27 cellular contexts compared by ENCODE assay signal in genomic region chr1:6888268-6888667, GRCh38.
DNase-seq lines count a peak whose midpoint lies in the region; ATAC-seq lines count a peak whose summit lies in the region.
"Had no signal": no experiment of that assay in that cellular context is flagged by ENCODE, and none has a peak within 500 bp of the region (broad histone marks: within the 10 kb centered on the region; RNA-seq: fewer than 3 reads in every experiment).

No MANE protein-coding gene starts in this region.

- DNase-seq in HCEC 1CT (peak; percentile 19), T-helper 17 cell (no peak), caudate nucleus (lab: John Stamatoyannopoulos, UW) (no peak), NCI-H2081 (lab: John Stamatoyannopoulos, UW) (no peak), dermis blood vessel endothelial cell (no peak)
- DNase-seq in activated naive CD4-positive, alpha-beta T cell treated with anti-CD3 and anti-CD28 coated beads, Interleukin-2, amount 50 U/mL, for 16 hours, result no peak
- DNase-seq in stimulated activated naive CD4-positive, alpha-beta T cell (lab: John Stamatoyannopoulos, UW), result no peak
- DNase-seq: activated CD4-positive, alpha-beta T cell treated with anti-CD3 and anti-CD28 coated beads, Interleukin-2, amount 50 U/mL, for 48 hours; activated naive CD4-positive, alpha-beta T cell treated with anti-CD3 and anti-CD28 coated beads, Interleukin-2, amount 10 ng/mL, durations not matched to agents 7 days and 5 days; Calu3; cerebellar nuclear complex; DMS79 treated with DMSO at 0.1 percent for 48 hours; effector CD4-positive, alpha-beta T cell; esophagus squamous epithelium; left ventricle myocardium superior; midbrain; naive thymus-derived CD8-positive, alpha-beta T cell; NCI-H1694; NCI-H526; occipital lobe; Peyer's patch; SIG-M5 had no signal

- H3K4me1 Mint-ChIP-seq in T-helper 17 cell, result peaks cover 6% of the 10 kb centered on the region

- no peaks in the 10 kb centered on the region for H3K27me3 Mint-ChIP-seq in T-helper 17 cell
- H3K27me3 Mint-ChIP-seq: activated naive CD4-positive, alpha-beta T cell treated with anti-CD3 and anti-CD28 coated beads, Interleukin-2, amount 10 ng/mL, durations not matched to agents 7 days and 5 days; naive thymus-derived CD8-positive, alpha-beta T cell; stimulated activated naive CD8-positive, alpha-beta T cell treated with anti-CD3 and anti-CD28 coated beads, Interleukin-15, Interleukin-2, amounts not matched to agents 100 ng/mL and 50 ng/mL, for 24 hours had no signal

- H3K27ac ChIP-seq in caudate nucleus (ENCODE audit: low read depth, low read length) (peak overlapping the region; percentile 41), layer of hippocampus (ENCODE audit: low read depth, low read length) (peak overlapping the region; percentile 31)
- H3K27ac ChIP-seq: esophagus squamous epithelium, Peyer's patch, thoracic aorta, vagina had no signal

- H3K27ac Mint-ChIP-seq in T-helper 17 cell, result peak overlapping the region; percentile 41
- H3K27ac Mint-ChIP-seq: activated naive CD4-positive, alpha-beta T cell treated with anti-CD3 and anti-CD28 coated beads, Interleukin-2, amount 10 ng/mL, durations not matched to agents 7 days and 5 days; activated T-helper 1 cell treated with anti-CD3 and anti-CD28 coated beads, Interleukin-12 subunit alpha, Interleukin-12 subunit beta, Interleukin-2, Interleukin-4 antibody, amounts not matched to agents 30 ng/mL and 10 ng/mL and 1 ng/mL, durations not matched to agents 14 hours and 24 hours and 36 hours; stimulated activated naive CD8-positive, alpha-beta T cell treated with anti-CD3 and anti-CD28 coated beads, Interleukin-15, Interleukin-2, amounts not matched to agents 100 ng/mL and 50 ng/mL, for 24 hours had no signal

- no peak for ATAC-seq in T-helper 17 cell
- ATAC-seq: left ventricle myocardium superior; naive thymus-derived CD8-positive, alpha-beta T cell had no signal

- no peaks in the 10 kb centered on the region for H3K27me3 ChIP-seq in layer of hippocampus (ENCODE audit: control insufficient read depth, insufficient read depth, low read length)
- H3K27me3 ChIP-seq: esophagus squamous epithelium, Peyer's patch, vagina had no signal

- no peak overlapping the region for H3K4me3 Mint-ChIP-seq in T-helper 17 cell
- H3K4me3 Mint-ChIP-seq: activated naive CD4-positive, alpha-beta T cell treated with anti-CD3 and anti-CD28 coated beads, Interleukin-2, amount 10 ng/mL, durations not matched to agents 7 days and 5 days; activated T-helper 1 cell treated with anti-CD3 and anti-CD28 coated beads, Interleukin-12 subunit alpha, Interleukin-12 subunit beta, Interleukin-2, Interleukin-4 antibody, amounts not matched to agents 30 ng/mL and 10 ng/mL and 1 ng/mL, durations not matched to agents 14 hours and 24 hours and 36 hours; naive thymus-derived CD8-positive, alpha-beta T cell; stimulated activated naive CD8-positive, alpha-beta T cell treated with anti-CD3 and anti-CD28 coated beads, Interleukin-15, Interleukin-2, amounts not matched to agents 100 ng/mL and 50 ng/mL, for 24 hours had no signal

- peaks cover 3% of the 10 kb centered on the region for H3K36me3 Mint-ChIP-seq in T-helper 17 cell (ENCODE audit: low read depth)
- H3K36me3 Mint-ChIP-seq: activated naive CD4-positive, alpha-beta T cell treated with anti-CD3 and anti-CD28 coated beads, Interleukin-2, amount 10 ng/mL, durations not matched to agents 7 days and 5 days had no signal

- H3K9me3 ChIP-seq in T-helper 17 cell (ENCODE audit: control insufficient read depth, low read length, poor library complexity, severe bottlenecking), result no peaks in the 10 kb centered on the region
- H3K9me3 ChIP-seq: esophagus squamous epithelium, Peyer's patch, thoracic aorta, vagina had no signal
